In genomic region chr17:2215616-2216364, GRCh38 we compare ENCODE assay signal across 9 cellular contexts.
DNase-seq lines count a peak whose midpoint lies in the region; ATAC-seq, FAIRE-seq and TF ChIP-seq lines count a peak whose summit lies in the region.
"Had no signal": no experiment of that assay in that cellular context is flagged by ENCODE, and none has a peak within 500 bp of the region (broad histone marks: within the 10 kb centered on the region; RNA-seq: fewer than 3 reads in every experiment).

No MANE protein-coding gene starts in this region.

- TF ChIP-seq CTCF in A673 (conservative IDR thresholded peaks at IDR 0.05; ENCODE audit: low read depth, low read length): no peak
- no peak for TF ChIP-seq CTCF in coronary artery (IDR thresholded peaks at IDR 0.05)

- WGBS in mesodermal cell (ENCODE audit: insufficient coverage in 2 of 2), 2 experiments: 48 to 57% methylated on average over 11 to 15 of the region's 18 CpGs

- DNase-seq in A673 (ENCODE audit: low spot score): peak; percentile 87
- peak; percentile 65 for DNase-seq in GM19239 (ENCODE audit: insufficient read length, low spot score)
- DNase-seq in activated CD4-positive, alpha-beta T cell treated with anti-CD3 and anti-CD28 coated beads for 4 hours: peak; percentile 54 to 63
- DNase-seq in coronary artery (ENCODE audit: low spot score): no peak
- DNase-seq in stimulated activated CD8-positive, alpha-beta memory T cell treated with anti-CD3 and anti-CD28 coated beads, Interleukin-7, amount 100 ng/mL, for 4 hours (ENCODE audit: low read depth in 2 of 2): peak; percentile 49 to 55
- DNase-seq in NCI-H524 (lab: John Stamatoyannopoulos, UW): no peak

- peak; percentile 97 for FAIRE-seq in GM19239 (lab: Jason Lieb, UNC)
- FAIRE-seq: G401.6 had no signal

- CTCF ChIA-PET in A673 (lab: Charles Lee): interaction anchor here (0.6 kb wide), 1 partner anchor 42 kb away, joined by 4 read pairs; no protein-coding TSS in a partner anchor

- peak; percentile 71 for ATAC-seq in HG03442 (IDR thresholded peaks at IDR 0.05; ENCODE audit: unreplicated experiment)

- H3K4me3 ChIP-seq in A673 (ENCODE audit: low read depth, low read length, poor library complexity, severe bottlenecking): peak overlapping the region; percentile 32
- peak overlapping the region; percentile 49 for H3K4me3 ChIP-seq in coronary artery
- no peak overlapping the region for H3K4me3 ChIP-seq in mesodermal cell (ENCODE audit: extremely low read depth, insufficient read depth, low read length, poor library complexity, severe bottlenecking)

- BruUV-seq in A673 (replicated peaks; lab: Mats Ljungman, UMichigan): no TSS peak

- POLR2A ChIA-PET in A673 (lab: Charles Lee; ENCODE audit: low non-redundant PET): interaction anchor here (0.7 kb wide), 1 partner anchor 547 kb away, joined by 3 read pairs; no protein-coding TSS in a partner anchor

- intact Hi-C loops in A673 (cut with micrococcal nuclease; ENCODE audit: unreplicated experiment): no loop called here

- H3K27ac ChIP-seq in A673 (ENCODE audit: low read depth, low read length, poor library complexity, severe bottlenecking) (peak overlapping the region; percentile 77), coronary artery (peak overlapping the region; percentile 81 to 88), mesodermal cell (ENCODE audit: low read depth, low read length, severe bottlenecking) (peak overlapping the region; percentile 92)

- no peaks in the 10 kb centered on the region for H3K36me3 ChIP-seq in A673 (ENCODE audit: insufficient read depth, low read length, poor library complexity, severe bottlenecking)
- peaks cover 22% of the 10 kb centered on the region for H3K36me3 ChIP-seq in mesodermal cell (ENCODE audit: control insufficient read depth, insufficient read depth, low read length)

- H3K9me3 ChIP-seq in A673 (ENCODE audit: low read depth, low read length, poor library complexity, severe bottlenecking) (no peaks in the 10 kb centered on the region), mesodermal cell (ENCODE audit: control insufficient read depth, low read length) (no peaks in the 10 kb centered on the region)

- H3K4me1 ChIP-seq in A673 (ENCODE audit: insufficient read depth, low read length, poor library complexity, severe bottlenecking) (peaks cover 32% of the 10 kb centered on the region), mesodermal cell (ENCODE audit: control insufficient read depth, insufficient read depth, low read length, poor library complexity, severe bottlenecking) (peaks cover 41% of the 10 kb centered on the region)

- H3K27me3 ChIP-seq in A673 (replicated peaks; ENCODE audit: insufficient read depth, low read depth, low read length, poor library complexity): no peaks in the 10 kb centered on the region

Comparison
In these comparisons a context has a peak if more than half of its experiments do, and no peak if none do; other contexts are left out.
1. DNase-seq: peak in A673 (single experiment), GM19239 (single experiment), activated CD4-positive, alpha-beta T cell treated with anti-CD3 and anti-CD28 coated beads for 4 hours (2 of 2) and stimulated activated CD8-positive, alpha-beta memory T cell treated with anti-CD3 and anti-CD28 coated beads, Interleukin-7, amount 100 ng/mL, for 4 hours (2 of 2); none in coronary artery (single experiment) and NCI-H524 (0 of 2).
2. Peak in every context shown above with its lines, with median percentiles within 50 percentile points of each other: H3K27ac ChIP-seq.